In genomic region chrX:15749642-15750610, GRCh38 we compare ENCODE assay signal across 8 cellular contexts. TPM values are rescaled to one million over a fixed set of nuclear protein-coding genes. Genes with fewer than 3 reads are reported as not detected.
A peak's percentile ranks its signal among the peaks of the same experiment; 100 is the strongest.
DNase-seq lines count a peak whose midpoint lies in the region; ATAC-seq, FAIRE-seq and TF ChIP-seq lines count a peak whose summit lies in the region.

No MANE protein-coding gene starts in this region.

- no peak overlapping the region for H3K4me3 ChIP-seq in OCI-LY1 (ENCODE audit: low read depth, low read length, poor library complexity, severe bottlenecking)
- no peak overlapping the region for H3K4me3 ChIP-seq in endothelial cell of umbilical vein (replicated peaks in 1 of 3; ENCODE audit: insufficient read depth in 1 of 3, low read depth in 1 of 3, low read length in 3 of 3)
- no peak overlapping the region for H3K4me3 ChIP-seq in gastrocnemius medialis

- H3F3A ChIP-seq in OCI-LY1 (ENCODE audit: insufficient read depth, low read length), result no peaks in the 10 kb centered on the region

- H3K27ac ChIP-seq in OCI-LY1 (ENCODE audit: low read depth, low read length, poor library complexity, severe bottlenecking), result peak overlapping the region; percentile 59
- H3K27ac ChIP-seq in endothelial cell of umbilical vein (ENCODE audit: insufficient read depth, low read depth, low read length), result peak overlapping the region; percentile 17
- peak overlapping the region; percentile 45 to 62 (median 52) for H3K27ac ChIP-seq in gastrocnemius medialis

- ATAC-seq in GM18861 (IDR thresholded peaks at IDR 0.05; ENCODE audit: unreplicated experiment) (peak; percentile 95), HG02623 (IDR thresholded peaks at IDR 0.05; ENCODE audit: unreplicated experiment) (peak; percentile 80), gastrocnemius medialis (no peak)

- FAIRE-seq in endothelial cell of umbilical vein (lab: Jason Lieb, UNC) (peak; percentile 96), HTR-8/SVneo (lab: Jason Lieb, UNC) (no peak)

- BruUV-seq in endothelial cell of umbilical vein (replicated peaks; lab: Mats Ljungman, UMichigan), result no TSS peak

- no peaks in the 10 kb centered on the region for H3K27me3 ChIP-seq in OCI-LY1 (ENCODE audit: insufficient read depth, low read length)
- no peaks in the 10 kb centered on the region for H3K27me3 ChIP-seq in endothelial cell of umbilical vein (ENCODE audit: control insufficient read depth in 2 of 2, insufficient read depth in 2 of 2, low read length in 2 of 2)
- no peaks in the 10 kb centered on the region for H3K27me3 ChIP-seq in gastrocnemius medialis

- in situ Hi-C loops in gastrocnemius medialis (cut with MboI; ENCODE audit: low sequenced_read_pairs in 4 of 4), result no loop called here

- H3K4me2 ChIP-seq in OCI-LY1 (ENCODE audit: low read length), result peak overlapping the region; percentile 6; the same call in 1 of the 2 replicates
- no peak overlapping the region for H3K4me2 ChIP-seq in endothelial cell of umbilical vein (ENCODE audit: insufficient read depth, low read length)

- TF ChIP-seq CTCF in OCI-LY1 (IDR thresholded peaks at IDR 0.05; ENCODE audit: low read length), result no peak
- no peak for TF ChIP-seq CTCF in endothelial cell of umbilical vein (IDR thresholded peaks at IDR 0.05; ENCODE audit: extremely low read depth in 1 of 2, insufficient read depth in 1 of 2, low read depth in 1 of 2, low read length in 2 of 2)
- no peak for TF ChIP-seq CTCF in gastrocnemius medialis (IDR thresholded peaks at IDR 0.05 in 4 of 5, conservative IDR thresholded peaks at IDR 0.05 in 1 of 5)

- H4K20me1 ChIP-seq in OCI-LY1 (ENCODE audit: insufficient read depth, low read length) (no peaks in the 10 kb centered on the region), endothelial cell of umbilical vein (replicated peaks; ENCODE audit: control insufficient read depth, extremely low read depth, insufficient read depth, low read length) (no peaks in the 10 kb centered on the region)

- H3K9ac ChIP-seq in OCI-LY1 (ENCODE audit: low read length), result no peak overlapping the region; the same call in none of the 2 replicates
- H3K9ac ChIP-seq in endothelial cell of umbilical vein (replicated peaks; ENCODE audit: extremely low read depth, insufficient read depth, low read length), result no peak overlapping the region

- H3K36me3 ChIP-seq in OCI-LY1 (ENCODE audit: insufficient read depth, low read length) (no peaks in the 10 kb centered on the region), endothelial cell of umbilical vein (ENCODE audit: control insufficient read depth in 2 of 2, extremely low read depth in 1 of 2, insufficient read depth in 2 of 2, low read length in 2 of 2) (no peaks in the 10 kb centered on the region), gastrocnemius medialis (no peaks in the 10 kb centered on the region)

- no peaks in the 10 kb centered on the region for H3K9me1 ChIP-seq in endothelial cell of umbilical vein (replicated peaks; ENCODE audit: control insufficient read depth, extremely low read depth, insufficient read depth, low read length)

- dilution Hi-C loops in endothelial cell of umbilical vein (cut with MboI; ENCODE audit: extremely low pct_ligation_motif_present, low sequenced_read_pairs), result no loop called here

- DNase-seq in endothelial cell of umbilical vein (ENCODE audit: low read depth, low spot score) (peak; percentile 44), gastrocnemius medialis (no peak), HTR-8/SVneo (ENCODE audit: insufficient read length, low spot score) (no peak), DMS153 treated with DMSO at 0.1 percent for 48 hours (lab: John Stamatoyannopoulos, UW; ENCODE audit: unreplicated experiment) (no peak), NCI-H2227 treated with DMSO at 0.1 percent for 48 hours (lab: John Stamatoyannopoulos, UW) (no peak)

- POLR2A ChIA-PET in endothelial cell of umbilical vein (lab: Charles Lee), result no interaction called here

- H3K9me2 ChIP-seq in OCI-LY1 (ENCODE audit: low read depth, low read length), result no peaks in the 10 kb centered on the region

- H3K9me3 ChIP-seq in OCI-LY1 (ENCODE audit: low read length) (no peaks in the 10 kb centered on the region), endothelial cell of umbilical vein (replicated peaks; ENCODE audit: control insufficient read depth, insufficient read depth, low read length) (no peaks in the 10 kb centered on the region), gastrocnemius medialis (no peaks in the 10 kb centered on the region)

- intact Hi-C loops in endothelial cell of umbilical vein (cut with micrococcal nuclease), result no loop called here
- intact Hi-C loops in gastrocnemius medialis (cut with DNase I; ENCODE audit: low total_unique reads), result no loop called here

- TF ChIP-seq POLR2A in endothelial cell of umbilical vein (IDR thresholded peaks at IDR 0.05; ENCODE audit: low read depth, low read length), result no peak
- TF ChIP-seq POLR2A in gastrocnemius medialis (IDR thresholded peaks at IDR 0.05), result no peak

- H2AFZ ChIP-seq in OCI-LY1 (ENCODE audit: low read length), result 0 out of 2 replicates have a peak overlapping the region, but pooled peaks have one; percentile 87
- H2AFZ ChIP-seq in endothelial cell of umbilical vein (ENCODE audit: low read depth, low read length), result peak overlapping the region; percentile 79

- CTCF ChIA-PET in endothelial cell of umbilical vein (lab: Charles Lee), result interaction anchor here (1.1 to 1.2 kb wide), 2 partner anchors 10 to 12 kb away, joined by 3 read pairs; partner anchors contain the start of gene CA5B

- H3K4me1 ChIP-seq in OCI-LY1 (ENCODE audit: insufficient read depth, low read length, severe bottlenecking), result peaks cover 19% of the 10 kb centered on the region
- H3K4me1 ChIP-seq in endothelial cell of umbilical vein (ENCODE audit: control insufficient read depth, extremely low read depth, insufficient read depth, low read length), result peaks cover 7% of the 10 kb centered on the region
- H3K4me1 ChIP-seq in gastrocnemius medialis, result peaks cover 0 to 4% of the 10 kb centered on the region in 2 donors

- H3K79me2 ChIP-seq in OCI-LY1 (ENCODE audit: insufficient read depth, low read length) (no peaks in the 10 kb centered on the region), endothelial cell of umbilical vein (ENCODE audit: control insufficient read depth, insufficient read depth, low read length) (no peaks in the 10 kb centered on the region)

TF ChIP-seq in endothelial cell of umbilical vein, 7 proteins besides CTCF, POLR2A, EP300 and RAD21:
- TF ChIP-seq GATA2 (IDR thresholded peaks at IDR 0.05; ENCODE audit: insufficient read depth, insufficient read length, low read depth, low read length) (no peak), MAX (IDR thresholded peaks at IDR 0.05; ENCODE audit: insufficient read depth, insufficient read length) (no peak), EZH2 (IDR thresholded peaks at IDR 0.05; ENCODE audit: borderline replicate concordance, low read depth, low read length, severe bottlenecking) (no peak), MYC (IDR thresholded peaks at IDR 0.05; ENCODE audit: low read depth, low read length) (no peak), FOS (IDR thresholded peaks at IDR 0.05; ENCODE audit: borderline replicate concordance, insufficient read depth, low read length) (no peak), JUN (IDR thresholded peaks at IDR 0.05; ENCODE audit: borderline replicate concordance, insufficient read depth, insufficient read length, low read depth) (no peak), POLR2AphosphoS5 (IDR thresholded peaks at IDR 0.05; ENCODE audit: insufficient read depth, low read depth, low read length) (no peak)

RNA-seq across cellular contexts. Expression of gene CA5B, which starts 11.9 kb away (rescaled TPM):
- total RNA-seq in endothelial cell of umbilical vein (5.0 and 5.6 TPM in 2 replicates), gastrocnemius medialis (1 to 10 TPM in 3 of 4 donors, under 1 TPM in 1; 0.24 to 3.4 (median 1.8) TPM)
- polyA plus RNA-seq in endothelial cell of umbilical vein, result 1.8 and 2.3 TPM in 2 replicates
- polyA plus RNA-seq in endothelial cell of umbilical vein (2011; cell fraction: cytosol; rRNA removed), result 1.5 and 1.7 TPM in 2 replicates
- 4.8 and 6.0 TPM in 2 replicates for polyA plus RNA-seq in endothelial cell of umbilical vein (2011; cell fraction: nucleus; rRNA removed)
- polyA plus RNA-seq in endothelial cell of umbilical vein (2012), result 2.5 and 3.7 TPM in 2 replicates
- polyA minus RNA-seq in endothelial cell of umbilical vein, result 7.1 and 11.7 TPM in 2 replicates
- polyA minus RNA-seq in endothelial cell of umbilical vein (2011; cell fraction: cytosol; rRNA and poly(A)+ RNA removed), result 3.5 TPM
- polyA minus RNA-seq in endothelial cell of umbilical vein (2011; cell fraction: nucleus; rRNA and poly(A)+ RNA removed), result 7.6 and 10.3 TPM in 2 replicates

RNA-seq across cellular contexts. Expression of gene ZRSR2, which starts 40.4 kb away (rescaled TPM):
- total RNA-seq in endothelial cell of umbilical vein, result 8.1 and 9.4 TPM in 2 replicates
- polyA plus RNA-seq in endothelial cell of umbilical vein, result 2.4 and 3.3 TPM in 2 replicates
- 4.2 and 4.4 TPM in 2 replicates for polyA plus RNA-seq in endothelial cell of umbilical vein (2011; cell fraction: cytosol; rRNA removed)
- 9.7 and 14.8 TPM in 2 replicates for polyA plus RNA-seq in endothelial cell of umbilical vein (2011; cell fraction: nucleus; rRNA removed)
- polyA plus RNA-seq in endothelial cell of umbilical vein (2012), result 9.5 and 11.4 TPM in 2 replicates
- 1.9 and 2.3 TPM in 2 replicates for polyA minus RNA-seq in endothelial cell of umbilical vein
- polyA minus RNA-seq in endothelial cell of umbilical vein (2011; cell fraction: cytosol; rRNA and poly(A)+ RNA removed), result 2.4 TPM
- 3.1 and 3.2 TPM in 2 replicates for polyA minus RNA-seq in endothelial cell of umbilical vein (2011; cell fraction: nucleus; rRNA and poly(A)+ RNA removed)
- total RNA-seq in gastrocnemius medialis, result 1 to 10 TPM; 3.9 to 8.4 (median 6.9) TPM

Comparison
In these comparisons a context has a peak if more than half of its experiments do, and no peak if none do; other contexts are left out.
1. ATAC-seq: peak in GM18861 (single experiment) and HG02623 (single experiment); none in gastrocnemius medialis (0 of 2).
2. Peak in every context shown above with its lines, with median percentiles within 50 percentile points of each other: H3K27ac ChIP-seq.